ENCODE assay signal across 30 cellular contexts in the genomic region with DNA sequence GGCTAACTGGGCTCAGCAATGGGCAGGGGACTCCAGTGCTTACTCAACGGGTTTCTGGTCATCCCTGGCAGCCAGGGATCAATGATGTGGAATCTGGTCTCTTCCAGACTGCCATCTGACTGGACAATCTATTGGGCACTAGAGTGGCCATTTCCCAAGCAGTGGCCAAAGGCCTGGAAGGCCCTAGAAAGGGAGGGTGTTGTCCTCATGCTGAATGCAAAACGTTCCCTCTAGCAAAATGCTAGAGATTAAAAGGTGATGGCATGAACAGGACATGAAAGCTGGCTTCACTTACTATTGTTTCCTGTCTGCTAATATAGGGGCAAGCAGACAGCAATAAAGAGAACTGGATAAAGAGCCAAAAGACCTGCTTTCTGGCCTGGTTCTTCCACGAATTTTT.
"Had no signal": no experiment of that assay in that cellular context is flagged by ENCODE, and none has a peak within 500 bp of the region (broad histone marks: within the 10 kb centered on the region; RNA-seq: fewer than 3 reads in every experiment).

No MANE protein-coding gene starts in this region.

- H3K4me3 ChIP-seq: hepatocyte, lower lobe of right lung, mucosa of descending colon, pancreas, prostate gland, skin epidermis, stomach, testis, thyroid gland, transverse colon, upper lobe of left lung, vagina had no signal

- H3K27me3 ChIP-seq: hepatocyte, pancreas, stomach, testis, thyroid gland, transverse colon, upper lobe of left lung, vagina had no signal

- H3K4me2 ChIP-seq: hepatocyte had no signal

- ATAC-seq: left cardiac atrium; left lobe of liver; lower lobe of right lung; mucosa of descending colon; naive thymus-derived CD4-positive, alpha-beta T cell; natural killer cell treated with Interleukin-12 subunit alpha and Interleukin-12 subunit beta and Interleukin-15 and Interleukin-18, amount 100 ng/mL, for 72 hours; pancreas; sciatic nerve; stimulated activated naive B cell treated with anti-CD40 and anti-IgM and Interleukin-4, amounts not matched to agents 10 μg/mL and 1 μg/mL and 100 μg/mL, for 72 hours; stimulated activated naive CD8-positive, alpha-beta T cell treated with anti-CD3 and anti-CD28 coated beads, Interleukin-15, Interleukin-2, amounts not matched to agents 100 U/mL and 50 U/mL, for 24 hours had no signal

- H3K9me3 ChIP-seq: lower lobe of right lung, mucosa of descending colon, pancreas, prostate gland, stomach, testis, thyroid gland, transverse colon, upper lobe of left lung, vagina had no signal

- H3K79me2 ChIP-seq: hepatocyte had no signal

- H3K27ac ChIP-seq: hepatocyte, lower lobe of right lung, pancreas, prostate gland, skin epidermis, stomach, testis, thyroid gland, transverse colon, upper lobe of left lung, vagina had no signal

- H3K4me3 Mint-ChIP-seq: naive thymus-derived CD4-positive, alpha-beta T cell; natural killer cell treated with Interleukin-12 subunit alpha and Interleukin-12 subunit beta and Interleukin-15 and Interleukin-18, amount 100 ng/mL, for 72 hours; stimulated activated naive B cell treated with anti-CD40 and anti-IgM and Interleukin-4, amounts not matched to agents 10 μg/mL and 1 μg/mL and 100 μg/mL, for 72 hours had no signal

- H3K36me3 Mint-ChIP-seq: naive thymus-derived CD4-positive, alpha-beta T cell; natural killer cell treated with Interleukin-12 subunit alpha and Interleukin-12 subunit beta and Interleukin-15 and Interleukin-18, amount 100 ng/mL, for 72 hours; stimulated activated naive B cell treated with anti-CD40 and anti-IgM and Interleukin-4, amounts not matched to agents 10 μg/mL and 1 μg/mL and 100 μg/mL, for 72 hours had no signal

- DNase-seq: kidney glomerular epithelial cell; left cardiac atrium; lower lobe of right lung; mammary epithelial cell; midbrain; mucosa of descending colon; naive thymus-derived CD4-positive, alpha-beta T cell; pancreas; posterior cingulate gyrus; retina; right cardiac atrium; stimulated activated CD4-positive, alpha-beta T cell treated with anti-CD3 and anti-CD28 coated beads, Interleukin-12 subunit alpha, Interleukin-12 subunit beta, amount 100 ng/mL, for 4 hours; stimulated activated CD4-positive, alpha-beta T cell treated with anti-CD3 and anti-CD28 coated beads, Interleukin-15, amount 100 ng/mL, for 24 hours; stimulated activated CD4-positive, alpha-beta T cell treated with anti-CD3 and anti-CD28 coated beads, Interleukin-2, amount 100 ng/mL, for 24 hours; stimulated activated CD4-positive, alpha-beta T cell treated with anti-CD3 and anti-CD28 coated beads, Interleukin-4, amount 100 ng/mL, for 1 hour; stimulated activated naive B cell treated with anti-CD40 and anti-IgM and Interleukin-4, amounts not matched to agents 10 μg/mL and 1 μg/mL and 100 μg/mL, for 72 hours; stimulated activated naive CD8-positive, alpha-beta T cell treated with anti-CD3 and anti-CD28 coated beads, Interleukin-15, Interleukin-2, amounts not matched to agents 100 U/mL and 50 U/mL, for 24 hours; stomach; testis; thyroid gland; transverse colon; upper lobe of left lung had no signal

- H2AFZ ChIP-seq: hepatocyte had no signal

- H3K4me1 ChIP-seq: lower lobe of right lung, pancreas, prostate gland, stomach, thyroid gland, transverse colon, upper lobe of left lung, vagina had no signal

- H3K9me3 Mint-ChIP-seq: natural killer cell treated with Interleukin-12 subunit alpha and Interleukin-12 subunit beta and Interleukin-15 and Interleukin-18, amount 100 ng/mL, for 72 hours; stimulated activated naive B cell treated with anti-CD40 and anti-IgM and Interleukin-4, amounts not matched to agents 10 μg/mL and 1 μg/mL and 100 μg/mL, for 72 hours had no signal

- H3K36me3 ChIP-seq: lower lobe of right lung, pancreas, prostate gland, stomach, thyroid gland, transverse colon, upper lobe of left lung, vagina had no signal

- H3K27ac Mint-ChIP-seq: naive thymus-derived CD4-positive, alpha-beta T cell; natural killer cell treated with Interleukin-12 subunit alpha and Interleukin-12 subunit beta and Interleukin-15 and Interleukin-18, amount 100 ng/mL, for 72 hours; stimulated activated naive B cell treated with anti-CD40 and anti-IgM and Interleukin-4, amounts not matched to agents 10 μg/mL and 1 μg/mL and 100 μg/mL, for 72 hours had no signal

- FAIRE-seq: keratinocyte, pancreas had no signal
